9 cellular contexts compared by ENCODE assay signal in genomic region chr2:203871371-203871983, GRCh38. TPM values are rescaled to one million over a fixed set of nuclear protein-coding genes. Genes with fewer than 3 reads are reported as not detected.
DNase-seq lines count a peak whose midpoint lies in the region; ATAC-seq and TF ChIP-seq lines count a peak whose summit lies in the region.
"Had no signal": no experiment of that assay in that cellular context is flagged by ENCODE, and none has a peak within 500 bp of the region (broad histone marks: within the 10 kb centered on the region; RNA-seq: fewer than 3 reads in every experiment).

No MANE protein-coding gene starts in this region.

- H3K36me3 ChIP-seq in heart left ventricle (no peaks in the 10 kb centered on the region), Peyer's patch (no peaks in the 10 kb centered on the region)

- peak overlapping the region in 3 of 12 donors; percentile 34 to 78 (median 41) for H3K27ac ChIP-seq in heart left ventricle
- H3K27ac ChIP-seq in Peyer's patch, result peak overlapping the region in 2 of 4 donors; percentile 22 to 65

- no peaks in the 10 kb centered on the region for H3K9me3 ChIP-seq in heart left ventricle
- no peaks in the 10 kb centered on the region for H3K9me3 ChIP-seq in Peyer's patch

- DNase-seq in heart left ventricle (no peak), Right ventricle myocardium inferior (ENCODE audit: missing footprints) (no peak), SIG-M5 (lab: John Stamatoyannopoulos, UW) (peak; percentile 33), Peyer's patch (no peak), KG1 (lab: John Stamatoyannopoulos, UW) (no peak), posterior vena cava (ENCODE audit: low spot score) (no peak)
- no peak for DNase-seq in stimulated activated naive CD8-positive, alpha-beta T cell treated with anti-CD3 and anti-CD28 coated beads, Interleukin-15, Interleukin-2, amounts not matched to agents 100 U/mL and 50 U/mL, for 24 hours

- 82 to 85% (median 83%) methylated on average over 6 of the region's 6 CpGs for WGBS in heart left ventricle, 4 donors

- ATAC-seq in heart left ventricle (peak; percentile 16 to 63 (median 40)), Right ventricle myocardium inferior (no peak), HG02759 (IDR thresholded peaks at IDR 0.05; ENCODE audit: unreplicated experiment) (peak; percentile 98)
- peak; percentile 73 for ATAC-seq in stimulated activated naive CD8-positive, alpha-beta T cell treated with anti-CD3 and anti-CD28 coated beads, Interleukin-15, Interleukin-2, amounts not matched to agents 100 U/mL and 50 U/mL, for 24 hours

- H3K4me3 ChIP-seq in heart left ventricle, result no peak overlapping the region
- H3K4me3 ChIP-seq in Peyer's patch, result no peak overlapping the region

- no peak for TF ChIP-seq POLR2A in heart left ventricle (IDR thresholded peaks at IDR 0.05)
- no peak for TF ChIP-seq POLR2A in Peyer's patch (IDR thresholded peaks at IDR 0.05)

- TF ChIP-seq CTCF in heart left ventricle (IDR thresholded peaks at IDR 0.05), result no peak
- TF ChIP-seq CTCF in Peyer's patch (IDR thresholded peaks at IDR 0.05), result no peak

- intact Hi-C loops in heart left ventricle (cut with DNase I), result no loop called here
- intact Hi-C loops in Right ventricle myocardium inferior (cut with DNase I), result no loop called here
- intact Hi-C loops in posterior vena cava (cut with DNase I), result no loop called here

- H3K27me3 ChIP-seq in heart left ventricle (no peaks in the 10 kb centered on the region), Peyer's patch (no peaks in the 10 kb centered on the region)

- H3K4me1 ChIP-seq in heart left ventricle (peaks cover 0 to 23% (median 0%) of the 10 kb centered on the region in 12 donors), Peyer's patch (no peaks in the 10 kb centered on the region)

RNA-seq across cellular contexts. Expression of gene CTLA4, which starts 3.9 kb away (rescaled TPM):
- total RNA-seq in heart left ventricle (1 to 10 TPM in 1 of 9 donors, under 1 TPM in 2, not detected in 6; 0.27 to 1.3 (median 0.50) TPM), Right ventricle myocardium inferior (0.19 TPM), Peyer's patch (10 to 100 TPM in 1 of 4 donors, not detected in 3; 42.1 TPM), posterior vena cava (not detected)
- under 1 TPM in 1 of 2 donors, not detected in 1; 0.29 TPM for polyA plus RNA-seq in heart left ventricle
- total RNA-seq: glomerular endothelial cell had no signal
